Comparison of ENCODE assay signal across 8 cellular contexts in the genomic region with DNA sequence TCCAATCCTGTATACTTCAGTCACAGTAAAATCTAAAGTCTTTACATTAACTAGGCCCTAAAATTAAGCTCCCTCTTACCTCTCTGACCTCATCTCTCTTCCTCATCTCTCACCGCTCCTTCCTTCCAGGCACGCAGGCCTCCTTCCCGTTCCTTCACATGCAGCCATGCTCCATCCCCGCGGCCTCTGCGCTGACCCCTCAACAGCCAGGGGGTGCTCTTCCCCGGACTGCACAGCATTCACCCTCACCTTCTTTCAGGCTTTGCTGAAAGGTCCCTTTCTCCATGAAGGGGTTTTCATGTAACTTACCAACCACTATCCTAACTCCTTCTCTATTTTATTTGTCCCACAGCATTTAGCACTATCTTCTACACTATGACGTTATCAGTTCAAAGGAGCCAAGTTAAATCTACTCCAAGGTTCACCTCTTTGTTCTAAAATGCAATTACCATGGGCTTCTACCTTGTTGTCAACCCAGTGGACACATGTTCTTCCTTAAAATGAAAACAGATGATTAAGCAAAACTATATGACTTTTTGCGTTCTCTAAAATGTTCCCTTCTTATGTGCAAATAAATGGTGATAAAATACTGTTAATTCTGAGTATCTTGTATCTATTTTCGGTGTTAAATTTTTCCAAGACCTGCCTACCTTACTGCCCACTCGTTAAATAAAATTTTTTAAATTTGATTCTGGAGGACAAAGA. TPM values are rescaled to one million over a fixed set of nuclear protein-coding genes. Genes with fewer than 3 reads are reported as not detected.
DNase-seq lines count a peak whose midpoint lies in the region; ATAC-seq, FAIRE-seq and TF ChIP-seq lines count a peak whose summit lies in the region.

No MANE protein-coding gene starts in this region.

- H3K23ac ChIP-seq in mesendoderm (ENCODE audit: low read length), result no peak overlapping the region

- FAIRE-seq in H54 (lab: Jason Lieb, UNC), result no peak

- POLR2A ChIA-PET in BJ (lab: Charles Lee), result no interaction called here

- no peak overlapping the region for H3K9ac ChIP-seq in mesendoderm (ENCODE audit: low read length)

- H2BK5ac ChIP-seq in mesendoderm (ENCODE audit: low read length), result no peak overlapping the region

- TF ChIP-seq POLR2A in H54 (IDR thresholded peaks at IDR 0.05; ENCODE audit: low read depth, low read length), result no peak

- peak; percentile 32 for TF ChIP-seq CTCF in BJ (IDR thresholded peaks at IDR 0.05; ENCODE audit: insufficient read depth, low read depth, low read length)

- no peak overlapping the region for H3K56ac ChIP-seq in mesendoderm (ENCODE audit: low read length)

- no CpG with 5 or more reads among the region's 11 CpGs for WGBS in mesendoderm (ENCODE audit: extremely low coverage, insufficient coverage, low lambda C conversion rate)

- H3K79me2 ChIP-seq in mesendoderm (ENCODE audit: control insufficient read depth, insufficient read depth, low read length), result no peaks in the 10 kb centered on the region

- no peak overlapping the region for H3K4me2 ChIP-seq in mesendoderm (ENCODE audit: low read length)

- ATAC-seq in HG03571 (IDR thresholded peaks at IDR 0.05; ENCODE audit: unreplicated experiment), result no peak

- H3K36me3 ChIP-seq in BJ (ENCODE audit: control insufficient read depth, insufficient read depth, low read length) (peaks cover 3% of the 10 kb centered on the region; the same call in 1 of the 2 replicates), mesendoderm (ENCODE audit: control insufficient read depth, insufficient read depth, low read length) (peaks cover 1% of the 10 kb centered on the region)

- no peaks in the 10 kb centered on the region for H3K4me1 ChIP-seq in mesendoderm (ENCODE audit: control insufficient read depth, low read depth, low read length)

- H3K18ac ChIP-seq in mesendoderm (ENCODE audit: low read length), result no peak overlapping the region

- no peaks in the 10 kb centered on the region for H3K79me1 ChIP-seq in mesendoderm (ENCODE audit: low read length)

- H4K5ac ChIP-seq in mesendoderm (ENCODE audit: low read length), result no peak overlapping the region

- CTCF ChIA-PET in BJ (lab: Yijun Ruan, JAX), result no interaction called here

- in situ Hi-C loops in KBM-7 (cut with MboI; ENCODE audit: low pct_unique_long_range_greater_than_20kb, low sequenced_read_pairs), result loop anchor here (25.0 kb wide), 1 partner anchor 192 kb away; the partner anchor contains the start of gene SIK3

- no peak for DNase-seq in BJ (ENCODE audit: low read depth)
- DNase-seq in KBM-7, result peak; percentile 73
- DNase-seq in dermis blood vessel endothelial cell, result peak; percentile 52
- peak; percentile 83 for DNase-seq in mesendoderm
- no peak for DNase-seq in DMS153 treated with DMSO at 0.1 percent for 48 hours (lab: John Stamatoyannopoulos, UW; ENCODE audit: unreplicated experiment)
- DNase-seq in SIG-M5 treated with dmso at 0.1 percent for 504 hours (lab: John Stamatoyannopoulos, UW; ENCODE audit: unreplicated experiment), result no peak
- no peak for DNase-seq in H54 (ENCODE audit: insufficient read length, low spot score)

- H2BK120ac ChIP-seq in mesendoderm (ENCODE audit: low read depth, low read length), result no peak overlapping the region

- H3K27me3 ChIP-seq in BJ (ENCODE audit: control insufficient read depth, insufficient read depth, low read length) (no peaks in the 10 kb centered on the region), mesendoderm (ENCODE audit: insufficient read depth, low read length, poor library complexity) (no peaks in the 10 kb centered on the region)

- no peak overlapping the region for H4K8ac ChIP-seq in mesendoderm (ENCODE audit: low read depth, low read length)

- no peak overlapping the region for H3K4ac ChIP-seq in mesendoderm (ENCODE audit: low read depth, low read length)

- H2BK15ac ChIP-seq in mesendoderm (replicated peaks; ENCODE audit: low read depth), result no peak overlapping the region

- H3K27ac ChIP-seq in mesendoderm (ENCODE audit: low read depth, low read length), result no peak overlapping the region

- H3K4me3 ChIP-seq in BJ (ENCODE audit: low read depth, low read length), result no peak overlapping the region
- H3K4me3 ChIP-seq in mesendoderm (ENCODE audit: low read length), result no peak overlapping the region

- H2AK5ac ChIP-seq in mesendoderm (ENCODE audit: low read length), result no peak overlapping the region

RNA-seq across cellular contexts. Expression of gene APOA1, which starts 57.8 kb away (rescaled TPM):
- polyA plus RNA-seq in BJ (2011; rRNA removed), result not detected in 2 replicates
- not detected in 2 replicates for polyA minus RNA-seq in BJ (2011; rRNA and poly(A)+ RNA removed)
- total RNA-seq in dermis blood vessel endothelial cell, result 0.17 TPM in 1 of 2 replicates, not detected in the other
- 0.39 TPM for polyA plus RNA-seq in mesendoderm (2013, experiment 1 of 2)
- 0.31 TPM for polyA plus RNA-seq in mesendoderm (2013, experiment 2 of 2)

Comparison
In these comparisons a context has a peak if more than half of its experiments do, and no peak if none do; other contexts are left out.
1. DNase-seq: peak in KBM-7 (single experiment), dermis blood vessel endothelial cell (single experiment) and mesendoderm (single experiment); none in BJ (single experiment), DMS153 treated with DMSO at 0.1 percent for 48 hours (single experiment), SIG-M5 treated with dmso at 0.1 percent for 504 hours (single experiment) and H54 (single experiment).